In genomic region chr15:82046668-82047492, GRCh38 we compare ENCODE assay signal across 8 cellular contexts. TPM values are rescaled to one million over a fixed set of nuclear protein-coding genes. Genes with fewer than 3 reads are reported as not detected.
DNase-seq lines count a peak whose midpoint lies in the region; ATAC-seq and TF ChIP-seq lines count a peak whose summit lies in the region.

No MANE protein-coding gene starts in this region.

- peaks cover 23% of the 10 kb centered on the region for H3K4me1 Mint-ChIP-seq in HFFc6 (ENCODE audit: low read depth)
- H3K4me1 Mint-ChIP-seq in activated naive CD8-positive, alpha-beta T cell treated with anti-CD3 and anti-CD28 coated beads, Interleukin-2, amount 10 ng/mL, durations not matched to agents 7 days and 5 days, result peaks cover 12% of the 10 kb centered on the region

- peaks cover 15% of the 10 kb centered on the region for H3K27me3 Mint-ChIP-seq in HFFc6 (ENCODE audit: insufficient read depth)
- peaks cover 38% of the 10 kb centered on the region for H3K27me3 Mint-ChIP-seq in activated naive CD8-positive, alpha-beta T cell treated with anti-CD3 and anti-CD28 coated beads, Interleukin-2, amount 10 ng/mL, durations not matched to agents 7 days and 5 days

- DNase-seq in HFFc6 (peak; percentile 69), NAMALWA (ENCODE audit: low spot score) (peak; percentile 95), SKM-1 treated with dmso at 0.1 percent for 144 hours (lab: John Stamatoyannopoulos, UW; ENCODE audit: unreplicated experiment) (peak; percentile 91), cardiac septum (ENCODE audit: low spot score) (peak; percentile 94), pons (ENCODE audit: low spot score) (peak; percentile 89), transverse colon (peak; percentile 88)
- peak; percentile 97 for DNase-seq in activated naive CD8-positive, alpha-beta T cell treated with anti-CD3 and anti-CD28 coated beads, Interleukin-2, amount 10 ng/mL, durations not matched to agents 7 days and 5 days

- no peak for TF ChIP-seq EP300 in transverse colon (IDR thresholded peaks at IDR 0.05; ENCODE audit: low read depth)

- ATAC-seq in activated naive CD8-positive, alpha-beta T cell treated with anti-CD3 and anti-CD28 coated beads, Interleukin-2, amount 10 ng/mL, durations not matched to agents 7 days and 5 days (ENCODE audit: low read depth), result peak; percentile 74

- 0 out of 2 replicates have a peak, but pooled peaks cover 4% of the 10 kb centered on the region for H3K36me3 Mint-ChIP-seq in HFFc6 (ENCODE audit: low read depth)
- no peaks in the 10 kb centered on the region for H3K36me3 Mint-ChIP-seq in activated naive CD8-positive, alpha-beta T cell treated with anti-CD3 and anti-CD28 coated beads, Interleukin-2, amount 10 ng/mL, durations not matched to agents 7 days and 5 days

- H3K36me3 ChIP-seq in transverse colon, result no peaks in the 10 kb centered on the region

- H3K4me3 Mint-ChIP-seq in HFFc6, result peak overlapping the region; percentile 97
- H3K4me3 Mint-ChIP-seq in activated naive CD8-positive, alpha-beta T cell treated with anti-CD3 and anti-CD28 coated beads, Interleukin-2, amount 10 ng/mL, durations not matched to agents 7 days and 5 days, result peak overlapping the region; percentile 90

- H3K9me3 ChIP-seq in transverse colon, result no peaks in the 10 kb centered on the region

- 0% methylated on average over 70 of the region's 119 CpGs; no CpG with 5 or more reads in 1 of the 2 donors for WGBS in transverse colon (ENCODE audit: low coverage in 1 of 2), 2 donors

- POLR2A ChIA-PET in activated naive CD8-positive, alpha-beta T cell treated with anti-CD3 and anti-CD28 coated beads, Interleukin-2, amount 10 ng/mL, durations not matched to agents 7 days and 5 days (lab: Charles Lee), result interaction anchor here (0.6 to 1.3 kb wide), 2 partner anchors 216 to 753 kb away, joined by 4 to 5 read pairs; partner anchors contain the start of genes EFL1 and SAXO2

- H3K27ac Mint-ChIP-seq in HFFc6, result peak overlapping the region; percentile 84
- H3K27ac Mint-ChIP-seq in activated naive CD8-positive, alpha-beta T cell treated with anti-CD3 and anti-CD28 coated beads, Interleukin-2, amount 10 ng/mL, durations not matched to agents 7 days and 5 days, result peak overlapping the region; percentile 73

- peaks cover 43% of the 10 kb centered on the region for H3K27me3 ChIP-seq in transverse colon

- H3K27ac ChIP-seq in transverse colon, result peak overlapping the region; percentile 91 to 97 (median 94)

- TF ChIP-seq CTCF in HFFc6 (IDR thresholded peaks at IDR 0.05), result peak; percentile 82
- peak; percentile 53 to 65 (median 58) for TF ChIP-seq CTCF in transverse colon (IDR thresholded peaks at IDR 0.05)

- H3K4me1 ChIP-seq in transverse colon, result peaks cover 7 to 25% (median 20%) of the 10 kb centered on the region in 4 donors

- in situ Hi-C loops in transverse colon (cut with MboI; ENCODE audit: low pct_ligation_motif_present in 1 of 4, low pct_unique_long_range_greater_than_20kb in 1 of 4, low sequenced_read_pairs in 3 of 4), result no loop called here

- intact Hi-C loops in cardiac septum (cut with DNase I) (loop anchor here (5.0 kb wide), 2 partner anchors 150 to 565 kb away; no protein-coding TSS in a partner anchor), transverse colon (cut with DNase I; ENCODE audit: low total_unique reads) (no loop called here)

- peak overlapping the region; percentile 66 for H3K4me3 ChIP-seq in GM08714 (ENCODE audit: low read length)
- H3K4me3 ChIP-seq in transverse colon, result peak overlapping the region; percentile 69 to 90 (median 78)

- peak; percentile 14 for TF ChIP-seq POLR2A in transverse colon (IDR thresholded peaks at IDR 0.05)

- no peaks in the 10 kb centered on the region for H3K9me3 Mint-ChIP-seq in HFFc6
- no peaks in the 10 kb centered on the region for H3K9me3 Mint-ChIP-seq in activated naive CD8-positive, alpha-beta T cell treated with anti-CD3 and anti-CD28 coated beads, Interleukin-2, amount 10 ng/mL, durations not matched to agents 7 days and 5 days

RNA-seq across cellular contexts. Expression of gene MEX3B, which starts 1.1 kb away (rescaled TPM):
- 1 to 10 TPM; 4.0 to 5.4 (median 4.9) TPM for total RNA-seq in HFFc6 (2021; fragmentation: NEBNext Ultra II Directional; extraction: Animal tissue kit (Norgen Biotek cat#: 25700))
- under 1 TPM; 0.51 to 0.75 TPM for total RNA-seq in activated naive CD8-positive, alpha-beta T cell treated with anti-CD3 and anti-CD28 coated beads, Interleukin-2, amount 10 ng/mL, durations not matched to agents 7 days and 5 days
- total RNA-seq in cardiac septum (2.6 TPM), transverse colon (10 to 100 TPM in 1 of 4 donors, 1 to 10 TPM in 1, under 1 TPM in 1, not detected in 1; 0.68 to 14.9 (median 1.7) TPM)

Comparison
In these comparisons a context has a peak if more than half of its experiments do, and no peak if none do; other contexts are left out.
1. Peak in every context shown above with its lines: DNase-seq, ATAC-seq, H3K4me3 ChIP-seq and H3K27ac ChIP-seq.